17 cellular contexts compared by ENCODE assay signal in genomic region chr9:128242124-128242523, GRCh38.
"Had no signal": no experiment of that assay in that cellular context is flagged by ENCODE, and none has a peak within 500 bp of the region (broad histone marks: within the 10 kb centered on the region; RNA-seq: fewer than 3 reads in every experiment).

No MANE protein-coding gene starts in this region.

- H3K9me3 Mint-ChIP-seq: activated naive CD8-positive, alpha-beta T cell treated with anti-CD3 and anti-CD28 coated beads for 36 hours; activated T-helper 1 cell treated with anti-CD3 and anti-CD28 coated beads, Interleukin-12 subunit alpha, Interleukin-12 subunit beta, Interleukin-2, Interleukin-4 antibody, amounts not matched to agents 30 ng/mL and 10 ng/mL and 1 ng/mL, durations not matched to agents 14 hours and 24 hours and 36 hours; neural crest cell; stimulated activated naive CD8-positive, alpha-beta T cell treated with anti-CD3 and anti-CD28 coated beads, Interleukin-15, Interleukin-2, amounts not matched to agents 100 ng/mL and 50 ng/mL, for 24 hours had no signal

- H3K4me3 Mint-ChIP-seq: activated naive CD8-positive, alpha-beta T cell treated with anti-CD3 and anti-CD28 coated beads for 36 hours; activated T-helper 1 cell treated with anti-CD3 and anti-CD28 coated beads, Interleukin-12 subunit alpha, Interleukin-12 subunit beta, Interleukin-2, Interleukin-4 antibody, amounts not matched to agents 30 ng/mL and 10 ng/mL and 1 ng/mL, durations not matched to agents 14 hours and 24 hours and 36 hours; neural crest cell; stimulated activated naive CD8-positive, alpha-beta T cell treated with anti-CD3 and anti-CD28 coated beads, Interleukin-15, Interleukin-2, amounts not matched to agents 100 ng/mL and 50 ng/mL, for 24 hours had no signal

- ATAC-seq: SK-N-SH treated with all-trans-retinoic acid at 6 μM for 48 hours had no signal

- H3K27me3 ChIP-seq: brain microvascular endothelial cell had no signal

- H3K36me3 Mint-ChIP-seq: activated naive CD8-positive, alpha-beta T cell treated with anti-CD3 and anti-CD28 coated beads for 36 hours had no signal

- H3K27ac Mint-ChIP-seq: activated naive CD8-positive, alpha-beta T cell treated with anti-CD3 and anti-CD28 coated beads for 36 hours; activated T-helper 1 cell treated with anti-CD3 and anti-CD28 coated beads, Interleukin-12 subunit alpha, Interleukin-12 subunit beta, Interleukin-2, Interleukin-4 antibody, amounts not matched to agents 30 ng/mL and 10 ng/mL and 1 ng/mL, durations not matched to agents 14 hours and 24 hours and 36 hours; stimulated activated naive CD8-positive, alpha-beta T cell treated with anti-CD3 and anti-CD28 coated beads, Interleukin-15, Interleukin-2, amounts not matched to agents 100 ng/mL and 50 ng/mL, for 24 hours had no signal

- DNase-seq: activated CD4-positive, CD25-positive, alpha-beta regulatory T cell treated with anti-CD3 and anti-CD28 coated beads, Interleukin-2, amount 50 U/mL, for 72 hours; activated naive CD8-positive, alpha-beta T cell treated with anti-CD3 and anti-CD28 coated beads for 36 hours; amygdala; brain microvascular endothelial cell; cerebellar nuclear complex; effector memory CD4-positive, alpha-beta T cell; hippocampal formation; mesendoderm; T-helper 1 cell; T1000 had no signal

- H3K36me3 ChIP-seq: brain microvascular endothelial cell had no signal

- H3K9ac ChIP-seq: parathyroid adenoma had no signal

- H3K4me1 ChIP-seq: parathyroid adenoma had no signal

- H3K9me3 ChIP-seq: tibial artery had no signal

- H3K4me3 ChIP-seq: smooth muscle cell, tibial artery had no signal

- H3K27ac ChIP-seq: brain microvascular endothelial cell, parathyroid adenoma had no signal
